18 cellular contexts compared by ENCODE assay signal in genomic region chr3:133168025-133168401, GRCh38.
DNase-seq lines count a peak whose midpoint lies in the region; TF ChIP-seq lines count a peak whose summit lies in the region.
"Had no signal": no experiment of that assay in that cellular context is flagged by ENCODE, and none has a peak within 500 bp of the region (broad histone marks: within the 10 kb centered on the region; RNA-seq: fewer than 3 reads in every experiment).

No MANE protein-coding gene starts in this region.

- no peaks in the 10 kb centered on the region for H3K4me1 ChIP-seq in OCI-LY3 (ENCODE audit: low read length)
- H3K4me1 ChIP-seq: Caco-2, HAP-1 had no signal

- no peaks in the 10 kb centered on the region for H3K4me1 Mint-ChIP-seq in CD14-positive monocyte

- H2AFZ ChIP-seq in OCI-LY3 (ENCODE audit: low read depth, low read length) = no peak overlapping the region

- H3K9ac ChIP-seq in OCI-LY3 (ENCODE audit: low read length) = no peak overlapping the region

- no peak overlapping the region for H3K27ac ChIP-seq in C4-2B
- H3K27ac ChIP-seq in OCI-LY3 (ENCODE audit: low read length) = no peak overlapping the region

- H3K4me3 ChIP-seq in OCI-LY3 (ENCODE audit: low read length) = no peak overlapping the region
- no peak overlapping the region for H3K4me3 ChIP-seq in epithelial cell of proximal tubule (ENCODE audit: low read depth, low read length)
- H3K4me3 ChIP-seq: HAP-1, K562 had no signal

- H3K27me3 Mint-ChIP-seq in CD14-positive monocyte (ENCODE audit: low read depth in 3 of 3) = peaks cover 0 to 5% (median 2%) of the 10 kb centered on the region in 3 donors

- no peaks in the 10 kb centered on the region for H3K36me3 Mint-ChIP-seq in CD14-positive monocyte

- H3K4me2 ChIP-seq in OCI-LY3 (ENCODE audit: low read length) = no peak overlapping the region

- no peaks in the 10 kb centered on the region for H3K36me3 ChIP-seq in OCI-LY3 (replicated peaks; ENCODE audit: low read depth, low read length)
- H3K36me3 ChIP-seq: HAP-1 had no signal

- no peak overlapping the region for H3K27ac Mint-ChIP-seq in CD14-positive monocyte

- no peaks in the 10 kb centered on the region for H3K79me2 ChIP-seq in OCI-LY3 (ENCODE audit: low read length)

- no peaks in the 10 kb centered on the region for H4K20me1 ChIP-seq in OCI-LY3 (ENCODE audit: insufficient read depth, low read length)

- DNase-seq in GM13977 (ENCODE audit: low spot score) (no peak), epithelial cell of proximal tubule (ENCODE audit: low read depth) (no peak), COLO668 (lab: John Stamatoyannopoulos, UW; ENCODE audit: unreplicated experiment) (no peak), CD14-positive monocyte (ENCODE audit: low spot score) (no peak), T-helper 1 cell (no peak)
- DNase-seq: C1 segment of cervical spinal cord, Caco-2, DMS79, NCI-H1048, NCI-H146, NCI-H2107, NCI-H446 treated with DMSO at 0.1 percent for 48 hours, NCI-H748 treated with DMSO at 0.1 percent for 48 hours, SIG-M5 had no signal

- TF ChIP-seq CTCF in C4-2B (conservative IDR thresholded peaks at IDR 0.05) (peak; percentile 30), GM13977 (IDR thresholded peaks at IDR 0.05; ENCODE audit: extremely low read depth, insufficient read depth, missing control alignments) (peak; percentile 5), OCI-LY3 (IDR thresholded peaks at IDR 0.05; ENCODE audit: low read depth, low read length) (peak; percentile 21; the same call in 1 of the 2 replicates), epithelial cell of proximal tubule (conservative IDR thresholded peaks at IDR 0.05; ENCODE audit: low read depth, low read length) (peak; percentile 13), CD14-positive monocyte (IDR thresholded peaks at IDR 0.05) (no peak)

- intact Hi-C loops in CD14-positive monocyte (cut with micrococcal nuclease) = no loop called here

- H3K9me3 Mint-ChIP-seq in CD14-positive monocyte = peaks cover 2 to 10% (median 6%) of the 10 kb centered on the region in 7 donors

- no peak overlapping the region for H3K4me3 Mint-ChIP-seq in CD14-positive monocyte

- in situ Hi-C loops in GM13977 (cut with MboI; ENCODE audit: low pct_unique_long_range_greater_than_20kb, low sequenced_read_pairs, unreplicated experiment) = no loop called here

- peaks cover 23% of the 10 kb centered on the region for H3K27me3 ChIP-seq in OCI-LY3 (ENCODE audit: low read depth, low read length)

- no peaks in the 10 kb centered on the region for H3K9me3 ChIP-seq in OCI-LY3 (ENCODE audit: insufficient read depth, low read length)
- H3K9me3 ChIP-seq: Caco-2, HAP-1 had no signal
